23 cellular contexts compared by ENCODE assay signal in the genomic region with DNA sequence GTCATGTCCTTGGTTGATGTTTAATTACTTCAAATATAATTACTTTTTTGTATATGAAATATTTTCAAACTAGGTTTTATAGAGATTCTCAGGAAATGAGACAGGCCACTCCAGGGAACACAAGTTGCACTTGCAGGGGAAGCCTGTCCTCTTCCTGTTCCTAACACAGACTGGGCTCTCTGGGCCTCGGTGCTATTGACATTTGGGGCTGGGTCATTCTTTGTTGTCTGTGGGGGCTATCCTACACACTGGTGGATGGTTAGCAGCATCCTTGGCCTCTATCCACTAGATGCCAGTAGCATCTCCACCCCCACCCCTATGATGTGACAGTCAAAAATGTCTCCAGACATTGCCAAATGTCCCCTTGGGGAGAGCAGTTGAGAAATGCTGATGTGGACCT. TPM values are rescaled to one million over a fixed set of nuclear protein-coding genes. Genes with fewer than 3 reads are reported as not detected.
DNase-seq lines count a peak whose midpoint lies in the region; ATAC-seq, FAIRE-seq and TF ChIP-seq lines count a peak whose summit lies in the region.
"Had no signal": no experiment of that assay in that cellular context is flagged by ENCODE, and none has a peak within 500 bp of the region (broad histone marks: within the 10 kb centered on the region; RNA-seq: fewer than 3 reads in every experiment).

No MANE protein-coding gene starts in this region.

- intact Hi-C loops in OCI-LY7 (cut with micrococcal nuclease; ENCODE audit: unreplicated experiment), result loop anchor here (10.0 kb wide), 1 partner anchor 170 kb away; no protein-coding TSS in a partner anchor

- peak; percentile 69 for FAIRE-seq in GM19239 (lab: Jason Lieb, UNC)
- FAIRE-seq: A549 had no signal

- POLR2A ChIA-PET in OCI-LY7 (lab: Charles Lee), result no interaction called here

- no peaks in the 10 kb centered on the region for H3K9me2 ChIP-seq in OCI-LY7 (ENCODE audit: insufficient read depth, low read length)
- no peaks in the 10 kb centered on the region for H3K9me2 ChIP-seq in GM23338 (ENCODE audit: insufficient read depth)

- H3K79me2 ChIP-seq in OCI-LY7 (ENCODE audit: insufficient read depth, low read depth, low read length) (no peaks in the 10 kb centered on the region), GM23338 (replicated peaks; ENCODE audit: insufficient read depth) (no peaks in the 10 kb centered on the region)

- H3K9me3 Mint-ChIP-seq in activated naive CD8-positive, alpha-beta T cell treated with anti-CD3 and anti-CD28 coated beads, Interleukin-2, amount 50 U/mL, for 24 hours, result no peaks in the 10 kb centered on the region
- no peaks in the 10 kb centered on the region for H3K9me3 Mint-ChIP-seq in activated naive CD8-positive, alpha-beta T cell treated with anti-CD3 and anti-CD28 coated beads for 36 hours
- H3K9me3 Mint-ChIP-seq in osteocyte (ENCODE audit: unreplicated experiment) (no peaks in the 10 kb centered on the region), GM23338 (no peaks in the 10 kb centered on the region)

- no TSS peak for BruUV-seq in OCI-LY7 (replicated peaks; lab: Mats Ljungman, UMichigan)

- no peaks in the 10 kb centered on the region for H3K27me3 Mint-ChIP-seq in activated naive CD8-positive, alpha-beta T cell treated with anti-CD3 and anti-CD28 coated beads, Interleukin-2, amount 50 U/mL, for 24 hours
- H3K27me3 Mint-ChIP-seq in activated naive CD8-positive, alpha-beta T cell treated with anti-CD3 and anti-CD28 coated beads for 36 hours, result no peaks in the 10 kb centered on the region
- no peaks in the 10 kb centered on the region for H3K27me3 Mint-ChIP-seq in osteocyte (ENCODE audit: unreplicated experiment)
- H3K27me3 Mint-ChIP-seq in GM23338 (ENCODE audit: insufficient read depth, low read depth, poor library complexity), result peaks cover 3% of the 10 kb centered on the region
- H3K27me3 Mint-ChIP-seq: CD4-positive, CD25-positive, alpha-beta regulatory T cell had no signal

- H3K27me3 ChIP-seq in GM23338 (ENCODE audit: insufficient read depth), result no peaks in the 10 kb centered on the region
- H3K27me3 ChIP-seq: BE2C, Peyer's patch had no signal

- H3K27ac Mint-ChIP-seq in activated naive CD8-positive, alpha-beta T cell treated with anti-CD3 and anti-CD28 coated beads, Interleukin-2, amount 50 U/mL, for 24 hours, result peak overlapping the region; percentile 76
- no peak overlapping the region for H3K27ac Mint-ChIP-seq in activated naive CD8-positive, alpha-beta T cell treated with anti-CD3 and anti-CD28 coated beads for 36 hours
- H3K27ac Mint-ChIP-seq in osteocyte (ENCODE audit: unreplicated experiment) (no peak overlapping the region), GM23338 (no peak overlapping the region)
- H3K27ac Mint-ChIP-seq: H9 had no signal

- peaks cover 20% of the 10 kb centered on the region for H3K36me3 Mint-ChIP-seq in activated naive CD8-positive, alpha-beta T cell treated with anti-CD3 and anti-CD28 coated beads, Interleukin-2, amount 50 U/mL, for 24 hours (ENCODE audit: low read depth)
- H3K36me3 Mint-ChIP-seq in activated naive CD8-positive, alpha-beta T cell treated with anti-CD3 and anti-CD28 coated beads for 36 hours, result peaks cover 18% of the 10 kb centered on the region
- H3K36me3 Mint-ChIP-seq in osteocyte (ENCODE audit: unreplicated experiment) (peaks cover 11% of the 10 kb centered on the region), GM23338 (ENCODE audit: low read depth) (peaks cover 3% of the 10 kb centered on the region; the same call in 1 of the 3 replicates)

- H3K4me2 ChIP-seq in OCI-LY7 (ENCODE audit: low read length) (no peak overlapping the region; the same call in 1 of the 2 replicates), GM23338 (no peak overlapping the region)
- H3K4me2 ChIP-seq: A549 had no signal

- no peak overlapping the region for H3K4me3 Mint-ChIP-seq in activated naive CD8-positive, alpha-beta T cell treated with anti-CD3 and anti-CD28 coated beads, Interleukin-2, amount 50 U/mL, for 24 hours
- no peak overlapping the region for H3K4me3 Mint-ChIP-seq in activated naive CD8-positive, alpha-beta T cell treated with anti-CD3 and anti-CD28 coated beads for 36 hours
- no peak overlapping the region for H3K4me3 Mint-ChIP-seq in osteocyte (ENCODE audit: unreplicated experiment)
- no peak overlapping the region for H3K4me3 Mint-ChIP-seq in GM23338
- H3K4me3 Mint-ChIP-seq: CD4-positive, CD25-positive, alpha-beta regulatory T cell; H9 had no signal

- no peak overlapping the region for H2AFZ ChIP-seq in OCI-LY7 (ENCODE audit: low read length)
- no peak overlapping the region for H2AFZ ChIP-seq in GM23338

- no peaks in the 10 kb centered on the region for H3F3A ChIP-seq in GM23338 (replicated peaks; ENCODE audit: low read depth)

- H3K4me1 Mint-ChIP-seq in activated naive CD8-positive, alpha-beta T cell treated with anti-CD3 and anti-CD28 coated beads, Interleukin-2, amount 50 U/mL, for 24 hours, result peaks cover 60% of the 10 kb centered on the region
- peaks cover 26% of the 10 kb centered on the region for H3K4me1 Mint-ChIP-seq in activated naive CD8-positive, alpha-beta T cell treated with anti-CD3 and anti-CD28 coated beads for 36 hours
- H3K4me1 Mint-ChIP-seq in osteocyte (ENCODE audit: unreplicated experiment) (peaks cover 10% of the 10 kb centered on the region), GM23338 (peaks cover 26% of the 10 kb centered on the region)

- H4K20me1 ChIP-seq in OCI-LY7 (ENCODE audit: insufficient read depth, low read length) (no peaks in the 10 kb centered on the region), GM23338 (replicated peaks; ENCODE audit: insufficient read depth) (no peaks in the 10 kb centered on the region)

- CTCF ChIA-PET in OCI-LY7 (lab: Charles Lee; ENCODE audit: unreplicated experiment), result no interaction called here

- H3K36me3 ChIP-seq in OCI-LY7 (ENCODE audit: insufficient read depth, low read length) (peaks cover 14% of the 10 kb centered on the region), GM23338 (ENCODE audit: insufficient read depth) (no peaks in the 10 kb centered on the region)
- H3K36me3 ChIP-seq: BE2C, Peyer's patch had no signal

- TF ChIP-seq CTCF in OCI-LY7 (conservative IDR thresholded peaks at IDR 0.05; ENCODE audit: low read length) (no peak), osteocyte (IDR thresholded peaks at IDR 0.05) (no peak), GM23338 (conservative IDR thresholded peaks at IDR 0.05; ENCODE audit: low read depth in 2 of 2) (no peak)

- H3K4me3 ChIP-seq in OCI-LY7 (ENCODE audit: low read depth, low read length, poor library complexity, severe bottlenecking) (no peak overlapping the region), GM23338 (no peak overlapping the region)
- H3K4me3 ChIP-seq: A549, Peyer's patch had no signal

- H3K4me1 ChIP-seq in OCI-LY7 (ENCODE audit: insufficient read depth, low read length, poor library complexity, severe bottlenecking) (peaks cover 45% of the 10 kb centered on the region), GM23338 (ENCODE audit: insufficient read depth) (peaks cover 7% of the 10 kb centered on the region; the same call in 1 of the 2 replicates)
- H3K4me1 ChIP-seq: BE2C, Peyer's patch had no signal

- no peak for ATAC-seq in activated naive CD8-positive, alpha-beta T cell treated with anti-CD3 and anti-CD28 coated beads, Interleukin-2, amount 50 U/mL, for 24 hours
- ATAC-seq in GM23338, result no peak
- ATAC-seq: A549, SK-N-SH treated with all-trans-retinoic acid at 6 μM for 48 hours had no signal

- H3K27ac ChIP-seq in OCI-LY7 (ENCODE audit: low read depth, low read length, poor library complexity, severe bottlenecking) (peak overlapping the region; percentile 59), GM23338 (ENCODE audit: low read depth) (no peak overlapping the region)
- H3K27ac ChIP-seq: A549, Peyer's patch had no signal

- no peaks in the 10 kb centered on the region for H3K9me3 ChIP-seq in OCI-LY7 (ENCODE audit: low read length)
- H3K9me3 ChIP-seq: A549, BE2C, Peyer's patch had no signal

- no peak for DNase-seq in activated naive CD8-positive, alpha-beta T cell treated with anti-CD3 and anti-CD28 coated beads, Interleukin-2, amount 50 U/mL, for 24 hours
- DNase-seq in activated naive CD8-positive, alpha-beta T cell treated with anti-CD3 and anti-CD28 coated beads for 36 hours, result no peak
- DNase-seq in GM19239 (ENCODE audit: insufficient read length, low spot score), result no peak
- DNase-seq in OCI-LY7 (ENCODE audit: low spot score), result no peak
- DNase-seq in osteocyte (ENCODE audit: extremely low spot score, unreplicated experiment), result peak; percentile 54
- no peak for DNase-seq in GM23338 (ENCODE audit: low spot score)
- DNase-seq in dedifferentiated amniotic fluid mesenchymal stem cell (ENCODE audit: extremely low spot score), result no peak
- DNase-seq: BE2C; CD4-positive, CD25-positive, alpha-beta regulatory T cell; COR-L47; DMS79; H9; NCI-H1694; NCI-H2081; NCI-H2171; NCI-H345; NCI-H524; NCI-H774; NK-92 treated with Interleukin-12 subunit alpha and Interleukin-12 subunit beta, amount 100 ng/mL, for 24 hours; Peyer's patch had no signal

TF ChIP-seq in GM23338, 12 proteins besides CTCF, POLR2A, EP300 and RAD21 (continues in another document):
- TF ChIP-seq ETS1 (IDR thresholded peaks at IDR 0.05) (no peak), POLR2AphosphoS5 (IDR thresholded peaks at IDR 0.05; ENCODE audit: low read depth) (no peak)

RNA-seq across cellular contexts. Expression of gene MAP3K15, which starts 49.3 kb away (rescaled TPM):
- 1 to 10 TPM; 1.1 to 1.5 TPM for total RNA-seq in activated naive CD8-positive, alpha-beta T cell treated with anti-CD3 and anti-CD28 coated beads for 36 hours
- total RNA-seq in OCI-LY7 (2014; rRNA removed; shearing (Covaris generic)), result not detected in 2 replicates
- total RNA-seq in OCI-LY7 (2022), result not detected in 2 replicates
- 0.68 TPM in 1 of 2 replicates, not detected in the other for total RNA-seq in osteocyte
- 1.4 and 3.1 TPM in 2 replicates for total RNA-seq in GM23338 (2014; rRNA removed; shearing (Covaris generic))
- 0.40 and 0.45 TPM in 2 replicates for polyA plus RNA-seq in GM23338 (2016; fragmentation: Nextera tagmentation; extraction: Ambion mirVana)
- total RNA-seq: CD4-positive, CD25-positive, alpha-beta regulatory T cell; HT-29; Peyer's patch had no signal
- polyA plus RNA-seq: CD4-positive, CD25-positive, alpha-beta regulatory T cell had no signal
